Comparison of ENCODE assay signal across 1 cellular context in genomic region chr20:1212607-1213396, GRCh38.
TF ChIP-seq lines count a peak whose summit lies in the region.

No MANE protein-coding gene starts in this region.

TF ChIP-seq in HepG2, 621 proteins besides CTCF, POLR2A, EP300 and RAD21 (continued from another document and continues in another):
- TF ChIP-seq ZBTB4 (CRISPR knock-in tag; IDR thresholded peaks at IDR 0.05; ENCODE audit: borderline replicate concordance) (no peak), ZNF639 (CRISPR knock-in tag; conservative IDR thresholded peaks at IDR 0.05) (no peak), HNRNPLL (IDR thresholded peaks at IDR 0.05; ENCODE audit: low read depth, low read length, poor library complexity, severe bottlenecking) (peak; percentile 72), ZNF44 (CRISPR knock-in tag; IDR thresholded peaks at IDR 0.05) (peak; percentile 84), ATRX (CRISPR knock-in tag; IDR thresholded peaks at IDR 0.05; ENCODE audit: borderline replicate concordance) (no peak), CENPT (CRISPR knock-in tag; IDR thresholded peaks at IDR 0.05; ENCODE audit: low read depth) (no peak), ELK4 (CRISPR knock-in tag; IDR thresholded peaks at IDR 0.05; ENCODE audit: borderline replicate concordance) (no peak), E2F5 (CRISPR knock-in tag; conservative IDR thresholded peaks at IDR 0.05) (no peak), MAX (IDR thresholded peaks at IDR 0.05) (no peak; the same call in 1 of the 2 replicates), ZNF737 (CRISPR knock-in tag; IDR thresholded peaks at IDR 0.05; ENCODE audit: borderline replicate concordance) (no peak), KLF11 (CRISPR knock-in tag; IDR thresholded peaks at IDR 0.05) (no peak), MTF2 (CRISPR knock-in tag; IDR thresholded peaks at IDR 0.05; ENCODE audit: borderline replicate concordance) (peak; percentile 80; the same call in 1 of the 2 replicates), RELA (CRISPR knock-in tag; IDR thresholded peaks at IDR 0.05) (0 out of 2 replicates have a peak, but pooled peaks have one; percentile 67), ZNF431 (CRISPR knock-in tag; IDR thresholded peaks at IDR 0.05; ENCODE audit: borderline replicate concordance, low read depth) (no peak), ZFAT (CRISPR knock-in tag; conservative IDR thresholded peaks at IDR 0.05) (no peak; the same call in 1 of the 2 replicates), ZNF460 (CRISPR knock-in tag; IDR thresholded peaks at IDR 0.05; ENCODE audit: borderline replicate concordance) (no peak), ZNF335 (CRISPR knock-in tag; IDR thresholded peaks at IDR 0.05) (no peak), MAFF (IDR thresholded peaks at IDR 0.05; ENCODE audit: low read depth, low read length) (no peak), ZNF17 (CRISPR knock-in tag; IDR thresholded peaks at IDR 0.05) (no peak), GLI4 (CRISPR knock-in tag; IDR thresholded peaks at IDR 0.05; ENCODE audit: borderline replicate concordance) (0 out of 2 replicates have a peak, but pooled peaks have one; percentile 40), ZMYM4 (CRISPR knock-in tag; IDR thresholded peaks at IDR 0.05) (peak; percentile 66; the same call in 1 of the 2 replicates), ZBTB1 (CRISPR knock-in tag; IDR thresholded peaks at IDR 0.05; ENCODE audit: borderline replicate concordance) (0 out of 2 replicates have a peak, but pooled peaks have one; percentile 55), GATAD1 (CRISPR knock-in tag; IDR thresholded peaks at IDR 0.05) (peak; percentile 67; the same call in 1 of the 2 replicates), HDAC6 (IDR thresholded peaks at IDR 0.05; ENCODE audit: low read depth, low read length) (no peak), ZBTB8A (CRISPR knock-in tag; IDR thresholded peaks at IDR 0.05; ENCODE audit: borderline replicate concordance, low read depth) (no peak), ARNT (IDR thresholded peaks at IDR 0.05) (no peak), U2AF2 (IDR thresholded peaks at IDR 0.05; ENCODE audit: low read depth, low read length) (no peak), DPF2 (CRISPR knock-in tag; IDR thresholded peaks at IDR 0.05; ENCODE audit: borderline replicate concordance, low read depth) (no peak), KIAA2018 (CRISPR knock-in tag; IDR thresholded peaks at IDR 0.05; ENCODE audit: borderline replicate concordance) (no peak), FOXJ3 (CRISPR knock-in tag; IDR thresholded peaks at IDR 0.05; ENCODE audit: borderline replicate concordance) (no peak), ZNF143 (CRISPR knock-in tag; IDR thresholded peaks at IDR 0.05) (no peak), NR2C2 (CRISPR knock-in tag; IDR thresholded peaks at IDR 0.05; ENCODE audit: borderline replicate concordance) (no peak), ZBTB7B (CRISPR knock-in tag; IDR thresholded peaks at IDR 0.05) (no peak), AFF4 (CRISPR knock-in tag; IDR thresholded peaks at IDR 0.05) (no peak), PAX8 (CRISPR knock-in tag; IDR thresholded peaks at IDR 0.05; ENCODE audit: borderline replicate concordance) (no peak), ZSCAN29 (CRISPR knock-in tag; conservative IDR thresholded peaks at IDR 0.05) (no peak), HMG20B (CRISPR knock-in tag; conservative IDR thresholded peaks at IDR 0.05) (0 out of 2 replicates have a peak, but pooled peaks have one; percentile 43), ATF6 (CRISPR knock-in tag; conservative IDR thresholded peaks at IDR 0.05) (no peak), ZNF468 (CRISPR knock-in tag; IDR thresholded peaks at IDR 0.05) (no peak), TBL1XR1 (IDR thresholded peaks at IDR 0.05; ENCODE audit: borderline replicate concordance, low read length, partially characterized antibody) (no peak), ZNF614 (CRISPR knock-in tag; IDR thresholded peaks at IDR 0.05; ENCODE audit: borderline replicate concordance) (0 out of 2 replicates have a peak, but pooled peaks have one; percentile 71)
